ENCODE assay signal across 16 cellular contexts in genomic region chr10:63068246-63068645, GRCh38.
DNase-seq lines count a peak whose midpoint lies in the region; ATAC-seq and TF ChIP-seq lines count a peak whose summit lies in the region.
"Had no signal": no experiment of that assay in that cellular context is flagged by ENCODE, and none has a peak within 500 bp of the region (broad histone marks: within the 10 kb centered on the region; RNA-seq: fewer than 3 reads in every experiment).

No MANE protein-coding gene starts in this region.

- peak overlapping the region; percentile 43 for H3K4me3 Mint-ChIP-seq in activated CD8-positive, alpha-beta memory T cell treated with anti-CD3 and anti-CD28 coated beads, Interleukin-2, amount 10 ng/mL, durations not matched to agents 7 days and 5 days
- peak overlapping the region; percentile 23 for H3K4me3 Mint-ChIP-seq in T-helper 2 cell treated with Interferon-gamma antibody and Interleukin-4, amounts not matched to agents 5 μg/mL and 100 μg/mL, for 36 hours
- H3K4me3 Mint-ChIP-seq: activated naive CD8-positive, alpha-beta T cell; neural progenitor cell had no signal

- H3K4me1 Mint-ChIP-seq in activated CD8-positive, alpha-beta memory T cell treated with anti-CD3 and anti-CD28 coated beads, Interleukin-2, amount 10 ng/mL, durations not matched to agents 7 days and 5 days = peaks cover 15% of the 10 kb centered on the region
- peaks cover 16% of the 10 kb centered on the region for H3K4me1 Mint-ChIP-seq in T-helper 2 cell treated with Interferon-gamma antibody and Interleukin-4, amounts not matched to agents 5 μg/mL and 100 μg/mL, for 36 hours (ENCODE audit: low read depth)

- H3K4me1 ChIP-seq in neutrophil (ENCODE audit: control insufficient read depth in 1 of 2, insufficient read depth in 1 of 2, low read depth in 1 of 2, low read length in 1 of 2) = peaks cover 16 to 17% of the 10 kb centered on the region in 2 experiments
- H3K4me1 ChIP-seq: left ventricle myocardium inferior had no signal

- CTCF ChIA-PET in activated CD8-positive, alpha-beta memory T cell treated with anti-CD3 and anti-CD28 coated beads, Interleukin-2, amount 10 ng/mL, durations not matched to agents 7 days and 5 days (lab: Charles Lee) = interaction anchor here (1.7 kb wide), 1 partner anchor 16 kb away, joined by 8 read pairs; no protein-coding TSS in a partner anchor

- ATAC-seq in activated CD8-positive, alpha-beta memory T cell treated with anti-CD3 and anti-CD28 coated beads, Interleukin-2, amount 10 ng/mL, durations not matched to agents 7 days and 5 days = peak; percentile 70

- H3K9me3 Mint-ChIP-seq in activated CD8-positive, alpha-beta memory T cell treated with anti-CD3 and anti-CD28 coated beads, Interleukin-2, amount 10 ng/mL, durations not matched to agents 7 days and 5 days (ENCODE audit: low read depth) = no peaks in the 10 kb centered on the region
- H3K9me3 Mint-ChIP-seq in T-helper 2 cell treated with Interferon-gamma antibody and Interleukin-4, amounts not matched to agents 5 μg/mL and 100 μg/mL, for 36 hours = no peaks in the 10 kb centered on the region
- H3K9me3 Mint-ChIP-seq: neural progenitor cell had no signal

- peak overlapping the region; percentile 24 for H3K27ac Mint-ChIP-seq in activated CD8-positive, alpha-beta memory T cell treated with anti-CD3 and anti-CD28 coated beads, Interleukin-2, amount 10 ng/mL, durations not matched to agents 7 days and 5 days
- no peak overlapping the region for H3K27ac Mint-ChIP-seq in T-helper 2 cell treated with Interferon-gamma antibody and Interleukin-4, amounts not matched to agents 5 μg/mL and 100 μg/mL, for 36 hours
- H3K27ac Mint-ChIP-seq: activated naive CD8-positive, alpha-beta T cell; neural progenitor cell had no signal

- H3K9me3 ChIP-seq in neutrophil = no peaks in the 10 kb centered on the region
- H3K9me3 ChIP-seq: left ventricle myocardium inferior, SK-N-SH had no signal

- peaks cover 2% of the 10 kb centered on the region for H3K36me3 Mint-ChIP-seq in activated CD8-positive, alpha-beta memory T cell treated with anti-CD3 and anti-CD28 coated beads, Interleukin-2, amount 10 ng/mL, durations not matched to agents 7 days and 5 days
- no peaks in the 10 kb centered on the region for H3K36me3 Mint-ChIP-seq in T-helper 2 cell treated with Interferon-gamma antibody and Interleukin-4, amounts not matched to agents 5 μg/mL and 100 μg/mL, for 36 hours (ENCODE audit: low read depth)
- H3K36me3 Mint-ChIP-seq: activated naive CD8-positive, alpha-beta T cell; neural progenitor cell had no signal

- H3K27me3 Mint-ChIP-seq in activated CD8-positive, alpha-beta memory T cell treated with anti-CD3 and anti-CD28 coated beads, Interleukin-2, amount 10 ng/mL, durations not matched to agents 7 days and 5 days = peaks cover 58% of the 10 kb centered on the region
- H3K27me3 Mint-ChIP-seq in T-helper 2 cell treated with Interferon-gamma antibody and Interleukin-4, amounts not matched to agents 5 μg/mL and 100 μg/mL, for 36 hours (ENCODE audit: low read depth) = peaks cover 11% of the 10 kb centered on the region

- DNase-seq in activated CD8-positive, alpha-beta memory T cell treated with anti-CD3 and anti-CD28 coated beads, Interleukin-2, amount 10 ng/mL, durations not matched to agents 7 days and 5 days = no peak
- DNase-seq in activated CD8-positive, alpha-beta memory T cell treated with anti-CD3 and anti-CD28 coated beads, Interleukin-2, amount 50 U/mL, for 4 hours = no peak
- DNase-seq in T-helper 2 cell treated with Interferon-gamma antibody and Interleukin-4, amounts not matched to agents 5 μg/mL and 100 μg/mL, for 36 hours (ENCODE audit: low spot score) = peak; percentile 40
- DNase-seq in NCI-H2196 (lab: John Stamatoyannopoulos, UW; ENCODE audit: unreplicated experiment) (no peak), cortex of kidney (lab: John Stamatoyannopoulos, UW) (no peak), NCI-H187 treated with DMSO at 0.1 percent for 48 hours (lab: John Stamatoyannopoulos, UW) (no peak)
- DNase-seq: ACHN, DMS79 treated with DMSO at 0.1 percent for 48 hours, head of caudate nucleus, left ventricle myocardium inferior, NCI-H69, SK-N-SH had no signal

- TF ChIP-seq EP300 in Ishikawa (IDR thresholded peaks at IDR 0.05; ENCODE audit: borderline replicate concordance) = no peak

- TF ChIP-seq CTCF in neutrophil (IDR thresholded peaks at IDR 0.05) = no peak

- no peaks in the 10 kb centered on the region for H3K36me3 ChIP-seq in neutrophil
- H3K36me3 ChIP-seq: left ventricle myocardium inferior, neural progenitor cell had no signal

- H3K27ac ChIP-seq in neutrophil = peak overlapping the region; percentile 41
- H3K27ac ChIP-seq: left ventricle myocardium inferior, neural progenitor cell had no signal

- TF ChIP-seq RAD21 in Ishikawa (IDR thresholded peaks at IDR 0.05; ENCODE audit: low read depth) = no peak

- no peak overlapping the region for H3K4me3 ChIP-seq in neutrophil (ENCODE audit: low read depth in 1 of 2, low read length in 1 of 2)
- H3K4me3 ChIP-seq: left ventricle myocardium inferior, neural progenitor cell had no signal

- H3K27me3 ChIP-seq in neutrophil = no peaks in the 10 kb centered on the region
- H3K27me3 ChIP-seq: neural progenitor cell had no signal

TF ChIP-seq in Ishikawa, 13 proteins besides CTCF, POLR2A, EP300 and RAD21:
- peak; percentile 91 for TF ChIP-seq CEBPB (IDR thresholded peaks at IDR 0.05)
- no peak for TF ChIP-seq USF1 (IDR thresholded peaks at IDR 0.05)
- no peak for TF ChIP-seq TAF1 (IDR thresholded peaks at IDR 0.05; ENCODE audit: low read depth)
- no peak for TF ChIP-seq FOXM1 (IDR thresholded peaks at IDR 0.05; ENCODE audit: borderline replicate concordance, low read depth)
TF ChIP-seq in Ishikawa: peak in this region for 1.
